ENCODE assay signal across 15 cellular contexts in genomic region chr10:82942572-82943091, GRCh38.
DNase-seq lines count a peak whose midpoint lies in the region; ATAC-seq and TF ChIP-seq lines count a peak whose summit lies in the region.
"Had no signal": no experiment of that assay in that cellular context is flagged by ENCODE, and none has a peak within 500 bp of the region (broad histone marks: within the 10 kb centered on the region; RNA-seq: fewer than 3 reads in every experiment).

No MANE protein-coding gene starts in this region.

- peaks cover 32% of the 10 kb centered on the region for H3K9me3 Mint-ChIP-seq in endodermal cell

- H3K4me2 ChIP-seq in hepatocyte = peak overlapping the region; percentile 3

- peaks cover 9% of the 10 kb centered on the region for H3K4me1 Mint-ChIP-seq in endodermal cell
- H3K4me1 Mint-ChIP-seq: activated naive CD8-positive, alpha-beta T cell treated with anti-CD3 and anti-CD28 coated beads, Interleukin-2, amount 10 ng/mL, durations not matched to agents 7 days and 5 days had no signal

- intact Hi-C loops in spleen (cut with DNase I; ENCODE audit: low total_unique reads) = no loop called here

- no peaks in the 10 kb centered on the region for H4K20me1 ChIP-seq in hepatocyte (ENCODE audit: insufficient read depth, poor library complexity, severe bottlenecking)

- no peaks in the 10 kb centered on the region for H3K79me2 ChIP-seq in hepatocyte

- no peak for ATAC-seq in GM19463 (IDR thresholded peaks at IDR 0.05; ENCODE audit: unreplicated experiment)
- ATAC-seq: naive thymus-derived CD4-positive, alpha-beta T cell; stimulated activated naive CD8-positive, alpha-beta T cell treated with anti-CD3 and anti-CD28 coated beads, Interleukin-15, Interleukin-2, amounts not matched to agents 100 U/mL and 50 U/mL, for 24 hours had no signal

- H3K27me3 ChIP-seq in hepatocyte = no peaks in the 10 kb centered on the region
- no peaks in the 10 kb centered on the region for H3K27me3 ChIP-seq in subcutaneous abdominal adipose tissue (ENCODE audit: control insufficient read depth in 5 of 5, insufficient read depth in 4 of 5, low read length in 5 of 5)
- H3K27me3 ChIP-seq in endodermal cell (ENCODE audit: control insufficient read depth, insufficient read depth, low read length, poor library complexity, severe bottlenecking) = peaks cover 24% of the 10 kb centered on the region
- no peaks in the 10 kb centered on the region for H3K27me3 ChIP-seq in spleen (replicated peaks in 1 of 7)

- H3K4me3 Mint-ChIP-seq in endodermal cell = no peak overlapping the region
- H3K4me3 Mint-ChIP-seq: activated naive CD8-positive, alpha-beta T cell treated with anti-CD3 and anti-CD28 coated beads, Interleukin-2, amount 10 ng/mL, durations not matched to agents 7 days and 5 days; naive thymus-derived CD4-positive, alpha-beta T cell had no signal

- no peak overlapping the region for H3K27ac Mint-ChIP-seq in endodermal cell
- H3K27ac Mint-ChIP-seq: activated naive CD8-positive, alpha-beta T cell treated with anti-CD3 and anti-CD28 coated beads, Interleukin-2, amount 10 ng/mL, durations not matched to agents 7 days and 5 days; naive thymus-derived CD4-positive, alpha-beta T cell had no signal

- H3K27me3 Mint-ChIP-seq in endodermal cell (ENCODE audit: insufficient read depth) = peaks cover 8% of the 10 kb centered on the region
- H3K27me3 Mint-ChIP-seq: activated naive CD8-positive, alpha-beta T cell treated with anti-CD3 and anti-CD28 coated beads, Interleukin-2, amount 10 ng/mL, durations not matched to agents 7 days and 5 days; naive thymus-derived CD4-positive, alpha-beta T cell had no signal

- H3K4me3 ChIP-seq in astrocyte of the cerebellum (ENCODE audit: low read depth, low read length) = no peak overlapping the region
- no peak overlapping the region for H3K4me3 ChIP-seq in hepatocyte
- peak overlapping the region in 1 of 5 donors; percentile 29 for H3K4me3 ChIP-seq in subcutaneous abdominal adipose tissue (ENCODE audit: low read depth in 1 of 5, low read length in 5 of 5)
- no peak overlapping the region for H3K4me3 ChIP-seq in endodermal cell (ENCODE audit: low read length)
- no peak overlapping the region for H3K4me3 ChIP-seq in spleen

- 74% methylated on average over 1 of the region's 1 CpG for WGBS in hepatocyte (ENCODE audit: low lambda C conversion rate, missing lambda C conversion rate)
- 89 to 100% methylated on average over 1 of the region's 1 CpG for WGBS in endodermal cell (ENCODE audit: insufficient coverage in 1 of 2, insufficient read length in 1 of 2), 2 experiments
- 10 to 27% (median 15%) methylated on average over 1 of the region's 1 CpG for WGBS in spleen, 5 donors

- TF ChIP-seq CTCF in astrocyte of the cerebellum (IDR thresholded peaks at IDR 0.05; ENCODE audit: low read depth, low read length, missing control alignments) (no peak), hepatocyte (IDR thresholded peaks at IDR 0.05; ENCODE audit: poor library complexity) (no peak), endodermal cell (conservative IDR thresholded peaks at IDR 0.05) (no peak), spleen (IDR thresholded peaks at IDR 0.05 in 8 of 11, conservative IDR thresholded peaks at IDR 0.05 in 3 of 11) (no peak)

- H3K9ac ChIP-seq in subcutaneous abdominal adipose tissue (ENCODE audit: low read length in 5 of 5) (peak overlapping the region in 1 of 5 donors; percentile 23), endodermal cell (ENCODE audit: extremely low read depth, low read length, poor library complexity, severe bottlenecking) (no peak overlapping the region)

- H3K27ac ChIP-seq in hepatocyte (peak overlapping the region; percentile 13), subcutaneous abdominal adipose tissue (ENCODE audit: low read depth, low read length) (peak overlapping the region; percentile 15), endodermal cell (ENCODE audit: low read depth, low read length) (no peak overlapping the region), spleen (peak overlapping the region in 4 of 8 donors; percentile 21 to 53 (median 35))

- TF ChIP-seq POLR2A in spleen (IDR thresholded peaks at IDR 0.05) = no peak

- H3K36me3 ChIP-seq in hepatocyte (replicated peaks; ENCODE audit: insufficient read depth, low read depth) = no peaks in the 10 kb centered on the region
- no peaks in the 10 kb centered on the region for H3K36me3 ChIP-seq in subcutaneous abdominal adipose tissue (ENCODE audit: control insufficient read depth in 5 of 5, insufficient read depth in 5 of 5, low read length in 5 of 5)
- H3K36me3 ChIP-seq in endodermal cell (ENCODE audit: control insufficient read depth, insufficient read depth, low read length) = no peaks in the 10 kb centered on the region
- H3K36me3 ChIP-seq in spleen = no peaks in the 10 kb centered on the region

- H3K4me1 ChIP-seq in hepatocyte (ENCODE audit: insufficient read depth) (peaks cover 4% of the 10 kb centered on the region), subcutaneous abdominal adipose tissue (ENCODE audit: control insufficient read depth in 5 of 5, insufficient read depth in 5 of 5, low read length in 5 of 5) (peaks cover 0 to 31% (median 20%) of the 10 kb centered on the region in 5 donors), endodermal cell (ENCODE audit: control insufficient read depth, insufficient read depth, low read length) (peaks cover 6% of the 10 kb centered on the region), spleen (no peaks in the 10 kb centered on the region)

- in situ Hi-C loops in astrocyte of the cerebellum (cut with HindIII; ENCODE audit: low sequenced_read_pairs) = no loop called here

- no peaks in the 10 kb centered on the region for H3K9me2 ChIP-seq in hepatocyte (replicated peaks; ENCODE audit: insufficient read depth)

- DNase-seq in NCI-H82 (lab: John Stamatoyannopoulos, UW) (peak; percentile 0), NCI-H82 treated with DMSO at 0.1 percent for 48 hours (lab: John Stamatoyannopoulos, UW; ENCODE audit: unreplicated experiment) (no peak), astrocyte of the cerebellum (ENCODE audit: low read depth) (peak; percentile 53), hepatocyte (ENCODE audit: low spot score) (no peak), endodermal cell (no peak), spleen (no peak)
- DNase-seq: 8988T; activated naive CD8-positive, alpha-beta T cell treated with anti-CD3 and anti-CD28 coated beads, Interleukin-2, amount 10 ng/mL, durations not matched to agents 7 days and 5 days; DMS 273 treated with DMSO at 0.1 percent for 48 hours; naive thymus-derived CD4-positive, alpha-beta T cell; NCI-H1105 treated with DMSO at 0.1 percent for 48 hours; stimulated activated naive CD8-positive, alpha-beta T cell treated with anti-CD3 and anti-CD28 coated beads, Interleukin-15, Interleukin-2, amounts not matched to agents 100 U/mL and 50 U/mL, for 24 hours; T1000 had no signal

- no peaks in the 10 kb centered on the region for H3K36me3 Mint-ChIP-seq in endodermal cell (ENCODE audit: low read depth)
- H3K36me3 Mint-ChIP-seq: activated naive CD8-positive, alpha-beta T cell treated with anti-CD3 and anti-CD28 coated beads, Interleukin-2, amount 10 ng/mL, durations not matched to agents 7 days and 5 days; naive thymus-derived CD4-positive, alpha-beta T cell had no signal

- no peaks in the 10 kb centered on the region for H3K9me3 ChIP-seq in hepatocyte (ENCODE audit: low read depth)
- H3K9me3 ChIP-seq in subcutaneous abdominal adipose tissue (ENCODE audit: control insufficient read depth in 5 of 5, low read length in 5 of 5) = peaks cover 0 to 9% (median 8%) of the 10 kb centered on the region in 5 donors
- H3K9me3 ChIP-seq in endodermal cell (ENCODE audit: control insufficient read depth, low read length) = peaks cover 41% of the 10 kb centered on the region
- peaks cover 0 to 15% (median 11%) of the 10 kb centered on the region in 8 donors for H3K9me3 ChIP-seq in spleen

- no peak overlapping the region for H2AFZ ChIP-seq in hepatocyte

Comparison
In these comparisons a context has a peak if more than half of its experiments do, and no peak if none do; other contexts are left out.
1. DNase-seq: peak in NCI-H82 (single experiment) and astrocyte of the cerebellum (single experiment); none in NCI-H82 treated with DMSO at 0.1 percent for 48 hours (single experiment), hepatocyte (single experiment), endodermal cell (single experiment) and spleen (single experiment).